16 cellular contexts compared by ENCODE assay signal in the genomic region with DNA sequence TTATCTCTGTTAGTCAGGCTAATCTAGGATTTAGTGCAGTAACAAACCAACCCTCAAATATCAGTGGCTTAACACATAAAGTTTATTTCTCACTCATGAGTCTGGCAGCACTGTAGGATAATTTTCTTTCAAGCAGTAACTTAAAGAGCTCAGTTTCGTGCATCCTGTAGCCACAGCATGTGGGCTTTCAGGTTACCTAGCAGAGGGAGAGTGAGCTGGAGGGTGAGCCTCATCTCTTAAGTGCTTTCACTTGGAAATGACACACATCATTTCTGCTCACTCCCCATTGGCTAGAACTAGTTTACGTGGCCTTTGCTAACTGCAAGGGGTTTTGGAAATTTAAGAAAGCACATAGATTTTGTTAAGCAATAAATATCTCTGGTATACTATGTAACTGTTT.
DNase-seq lines count a peak whose midpoint lies in the region; ATAC-seq, FAIRE-seq and TF ChIP-seq lines count a peak whose summit lies in the region.
"Had no signal": no experiment of that assay in that cellular context is flagged by ENCODE, and none has a peak within 500 bp of the region (broad histone marks: within the 10 kb centered on the region; RNA-seq: fewer than 3 reads in every experiment).

No MANE protein-coding gene starts in this region.

- H2AFZ ChIP-seq in IMR-90 (replicated peaks; ENCODE audit: low read length, poor library complexity) (no peak overlapping the region), H1 (ENCODE audit: low read length) (0 out of 2 replicates have a peak overlapping the region, but pooled peaks have one; percentile 22)

- H2AK9ac ChIP-seq in IMR-90 (replicated peaks; ENCODE audit: low read depth, low read length, poor library complexity): no peak overlapping the region

- H4K8ac ChIP-seq in IMR-90 (ENCODE audit: low read depth in 2 of 2, low read length in 2 of 2): no peak overlapping the region
- H4K8ac ChIP-seq in H1 (ENCODE audit: extremely low read depth, insufficient read depth, low read length): no peak overlapping the region
- no peak overlapping the region for H4K8ac ChIP-seq in mesendoderm (ENCODE audit: low read depth, low read length)

- H3K4me2 ChIP-seq in IMR-90 (ENCODE audit: low read depth, low read length) (no peak overlapping the region), H1 (ENCODE audit: insufficient read depth in 1 of 2, low read depth in 2 of 2, low read length in 2 of 2) (no peak overlapping the region), mesendoderm (ENCODE audit: low read length) (no peak overlapping the region)

- H2BK5ac ChIP-seq in IMR-90 (ENCODE audit: low read depth, low read length, poor library complexity, severe bottlenecking) (no peak overlapping the region), H1 (ENCODE audit: low read depth, low read length) (no peak overlapping the region), mesendoderm (ENCODE audit: low read length) (no peak overlapping the region)

- H4K91ac ChIP-seq in IMR-90 (ENCODE audit: insufficient read depth, low read depth, low read length): no peak overlapping the region
- H4K91ac ChIP-seq in H1 (replicated peaks; ENCODE audit: insufficient read length, low read length): no peak overlapping the region

- FAIRE-seq in H1 (lab: Jason Lieb, UNC): no peak
- FAIRE-seq: A204.1, GM19239, HepG2, HTR-8/SVneo had no signal

- no peak for DNase-seq in IMR-90
- no peak for DNase-seq in H1 (ENCODE audit: low read depth in 1 of 2, low spot score in 2 of 2)
- DNase-seq in mesendoderm: peak; percentile 45
- no peak for DNase-seq in thoracic aorta (ENCODE audit: low spot score)
- no peak for DNase-seq in activated effector memory CD4-positive, alpha-beta T cell treated with Interleukin-2 at 50 U/mL for 16 hours
- DNase-seq in activated gamma-delta T cell (lab: John Stamatoyannopoulos, UW): no peak
- DNase-seq: C1 segment of cervical spinal cord; Calu3; CD4-positive, alpha-beta T cell; DMS 273 treated with DMSO at 0.1 percent for 48 hours; H7 had no signal

- dilution Hi-C loops in IMR-90 (cut with HindIII; ENCODE audit: low sequenced_read_pairs, unreplicated experiment): no loop called here

- H2BK12ac ChIP-seq in H1 (ENCODE audit: low read depth, low read length): no peak overlapping the region

- no peak overlapping the region for H4K5ac ChIP-seq in IMR-90 (ENCODE audit: low read depth, low read length)
- H4K5ac ChIP-seq in H1 (ENCODE audit: insufficient read length, low read depth, low read length): no peak overlapping the region
- H4K5ac ChIP-seq in mesendoderm (ENCODE audit: low read length): no peak overlapping the region

- H3K36me3 ChIP-seq in IMR-90 (ENCODE audit: control insufficient read depth, insufficient read depth, low read length): no peaks in the 10 kb centered on the region
- H3K36me3 ChIP-seq in H1 (ENCODE audit: control insufficient read depth in 2 of 4, insufficient read depth in 4 of 4, low read length in 3 of 4): no peaks in the 10 kb centered on the region
- H3K36me3 ChIP-seq in mesendoderm (ENCODE audit: control insufficient read depth, insufficient read depth, low read length): no peaks in the 10 kb centered on the region
- H3K36me3 ChIP-seq in thoracic aorta: no peaks in the 10 kb centered on the region

- TF ChIP-seq POLR2A in IMR-90 (IDR thresholded peaks at IDR 0.05; ENCODE audit: low read depth, low read length) (no peak), H1 (IDR thresholded peaks at IDR 0.05; ENCODE audit: control extremely low read depth in 1 of 2, low read depth in 2 of 2, low read length in 2 of 2) (no peak)

- H2AK5ac ChIP-seq in IMR-90 (ENCODE audit: low read depth, low read length): peak overlapping the region; percentile 30; the same call in 1 of the 2 replicates
- no peak overlapping the region for H2AK5ac ChIP-seq in H1 (ENCODE audit: low read depth, low read length)
- no peak overlapping the region for H2AK5ac ChIP-seq in mesendoderm (ENCODE audit: low read length)

- TF ChIP-seq CTCF in IMR-90 (conservative IDR thresholded peaks at IDR 0.05; ENCODE audit: low read depth, low read length) (no peak), H1 (IDR thresholded peaks at IDR 0.05; ENCODE audit: control extremely low read depth in 1 of 3, insufficient read depth in 1 of 3, low read depth in 1 of 3, low read length in 3 of 3) (no peak), thoracic aorta (IDR thresholded peaks at IDR 0.05) (no peak)

- intact Hi-C loops in IMR-90 (cut with micrococcal nuclease): loop anchor here (5.0 kb wide), 2 partner anchors 98 to 387 kb away; a partner anchor contains a TSS

- H3K18ac ChIP-seq in IMR-90 (ENCODE audit: low read depth, low read length): no peak overlapping the region; the same call in 1 of the 2 replicates
- no peak overlapping the region for H3K18ac ChIP-seq in H1 (ENCODE audit: extremely low read depth, low read length)
- H3K18ac ChIP-seq in mesendoderm (ENCODE audit: low read length): no peak overlapping the region

- CTCF ChIA-PET in IMR-90 (lab: Yijun Ruan, JAX): interaction anchor here (0.5 kb wide), 1 partner anchor 36 kb away, joined by 3 read pairs; no protein-coding TSS in a partner anchor
- CTCF ChIA-PET in H1 (lab: Charles Lee; ENCODE audit: partially characterized antibody): interaction anchor here (1.6 kb wide), 1 partner anchor 125 kb away, joined by 7 read pairs; no protein-coding TSS in a partner anchor

- H2BK20ac ChIP-seq in IMR-90 (ENCODE audit: low read depth, low read length) (peak overlapping the region; percentile 34; the same call in 1 of the 2 replicates), H1 (ENCODE audit: low read length) (no peak overlapping the region)

- in situ Hi-C loops in IMR-90 (cut with MboI; ENCODE audit: low sequenced_read_pairs): loop anchor here (10.0 kb wide), 1 partner anchor 389 kb away; no protein-coding TSS in a partner anchor

- no peak overlapping the region for H3K4me3 ChIP-seq in IMR-90 (ENCODE audit: insufficient read depth, low read depth, low read length)
- no peak overlapping the region for H3K4me3 ChIP-seq in H1 (ENCODE audit: extremely low read depth in 1 of 4, insufficient read depth in 2 of 4, low read depth in 3 of 4, low read length in 4 of 4)
- H3K4me3 ChIP-seq in mesendoderm (ENCODE audit: low read length): no peak overlapping the region
- no peak overlapping the region for H3K4me3 ChIP-seq in thoracic aorta

- no peak overlapping the region for H3K9ac ChIP-seq in IMR-90 (ENCODE audit: low read depth, low read length)
- H3K9ac ChIP-seq in H1 (replicated peaks in 1 of 4; ENCODE audit: extremely low read depth in 1 of 4, low read depth in 3 of 4, low read length in 3 of 4): no peak overlapping the region
- no peak overlapping the region for H3K9ac ChIP-seq in mesendoderm (ENCODE audit: low read length)

- TF ChIP-seq EP300 in H1 (IDR thresholded peaks at IDR 0.05; ENCODE audit: borderline replicate concordance in 1 of 2, low read depth in 2 of 2, low read length in 2 of 2): no peak

- H3K23me2 ChIP-seq in H1 (ENCODE audit: low read depth, low read length): no peaks in the 10 kb centered on the region; the same call in 1 of the 2 replicates

- H3K4ac ChIP-seq in IMR-90 (ENCODE audit: low read depth, low read length) (no peak overlapping the region; the same call in 1 of the 2 replicates), H1 (replicated peaks; ENCODE audit: insufficient read length, low read depth, low read length) (no peak overlapping the region), mesendoderm (ENCODE audit: low read depth, low read length) (no peak overlapping the region)

- no TSS peak for BruUV-seq in IMR-90 (replicated peaks; lab: Mats Ljungman, UMichigan)

- H3K27me3 ChIP-seq in IMR-90 (ENCODE audit: control insufficient read depth, insufficient read depth, low read length): no peaks in the 10 kb centered on the region
- no peaks in the 10 kb centered on the region for H3K27me3 ChIP-seq in H1 (replicated peaks in 1 of 4; ENCODE audit: control insufficient read depth in 3 of 4, extremely low read depth in 1 of 4, insufficient read depth in 3 of 4, low read length in 3 of 4)
- no peaks in the 10 kb centered on the region for H3K27me3 ChIP-seq in mesendoderm (ENCODE audit: insufficient read depth, low read length, poor library complexity)
- no peaks in the 10 kb centered on the region for H3K27me3 ChIP-seq in thoracic aorta (replicated peaks; ENCODE audit: insufficient read depth)

- no peak overlapping the region for H3K56ac ChIP-seq in IMR-90 (ENCODE audit: extremely low read depth, insufficient read depth, low read length)
- no peak overlapping the region for H3K56ac ChIP-seq in H1 (replicated peaks; ENCODE audit: insufficient read length, low read depth, low read length)
- no peak overlapping the region for H3K56ac ChIP-seq in mesendoderm (ENCODE audit: low read length)

- no peak overlapping the region for H3K27ac ChIP-seq in IMR-90 (ENCODE audit: insufficient read depth, low read length)
- H3K27ac ChIP-seq in H1 (ENCODE audit: low read depth, low read length): no peak overlapping the region
- no peak overlapping the region for H3K27ac ChIP-seq in mesendoderm (ENCODE audit: low read depth, low read length)
- peak overlapping the region; percentile 72 to 87 for H3K27ac ChIP-seq in thoracic aorta

- peak overlapping the region; percentile 43 for H2BK120ac ChIP-seq in IMR-90 (ENCODE audit: low read depth, low read length)
- no peak overlapping the region for H2BK120ac ChIP-seq in H1 (replicated peaks; ENCODE audit: low read depth, low read length)
- no peak overlapping the region for H2BK120ac ChIP-seq in mesendoderm (ENCODE audit: low read depth, low read length)

- no peaks in the 10 kb centered on the region for H3K79me2 ChIP-seq in H1 (ENCODE audit: control insufficient read depth in 1 of 2, insufficient read depth in 2 of 2, low read length in 2 of 2)
- H3K79me2 ChIP-seq in mesendoderm (ENCODE audit: control insufficient read depth, insufficient read depth, low read length): no peaks in the 10 kb centered on the region

- H3K9me3 ChIP-seq in IMR-90 (ENCODE audit: control insufficient read depth, insufficient read depth, low read length): no peaks in the 10 kb centered on the region
- no peaks in the 10 kb centered on the region for H3K9me3 ChIP-seq in H1 (ENCODE audit: insufficient read depth in 2 of 2, low read depth in 1 of 2, low read length in 1 of 2)
- H3K9me3 ChIP-seq in thoracic aorta: no peaks in the 10 kb centered on the region

- H4K20me1 ChIP-seq in IMR-90 (ENCODE audit: insufficient read depth, low read length): no peaks in the 10 kb centered on the region
- H4K20me1 ChIP-seq in H1 (replicated peaks in 1 of 2; ENCODE audit: control insufficient read depth in 1 of 2, insufficient read depth in 2 of 2, low read length in 2 of 2): no peaks in the 10 kb centered on the region

- peak overlapping the region; percentile 94; the same call in 1 of the 3 replicates for H2BK15ac ChIP-seq in IMR-90 (ENCODE audit: low read depth, low read length)
- no peak overlapping the region for H2BK15ac ChIP-seq in H1 (ENCODE audit: low read length)
- no peak overlapping the region for H2BK15ac ChIP-seq in mesendoderm (replicated peaks; ENCODE audit: low read depth)

- peaks cover 25% of the 10 kb centered on the region for H3K4me1 ChIP-seq in IMR-90 (ENCODE audit: control insufficient read depth, insufficient read depth, low read length)
- H3K4me1 ChIP-seq in H1 (replicated peaks in 1 of 4; ENCODE audit: control insufficient read depth in 3 of 4, insufficient read depth in 4 of 4, low read length in 3 of 4): no peaks in the 10 kb centered on the region
- H3K4me1 ChIP-seq in mesendoderm (ENCODE audit: control insufficient read depth, low read depth, low read length): no peaks in the 10 kb centered on the region
- peaks cover 12 to 29% of the 10 kb centered on the region in 2 donors for H3K4me1 ChIP-seq in thoracic aorta (ENCODE audit: control insufficient read depth in 1 of 2, low read depth in 2 of 2)

- no peaks in the 10 kb centered on the region; a peak in 1 of 4 replicates for H3K79me1 ChIP-seq in IMR-90 (ENCODE audit: low read depth in 1 of 2, low read length in 2 of 2)
- H3K79me1 ChIP-seq in H1 (ENCODE audit: low read depth, low read length): no peaks in the 10 kb centered on the region
- no peaks in the 10 kb centered on the region for H3K79me1 ChIP-seq in mesendoderm (ENCODE audit: low read length)

- H3K14ac ChIP-seq in IMR-90 (replicated peaks; ENCODE audit: low read depth, low read length) (no peak overlapping the region), H1 (ENCODE audit: insufficient read length) (no peak overlapping the region)

- no CpG with 5 or more reads among the region's 2 CpGs for WGBS in IMR-90 (ENCODE audit: extremely low coverage in 2 of 2, insufficient read length in 1 of 2), 2 experiments
- WGBS in H1 (ENCODE audit: extremely low coverage in 1 of 2, insufficient coverage in 1 of 2, insufficient read length in 1 of 2, insufficient replicate concordance in 2 of 2, low coverage in 1 of 2, low lambda C conversion rate in 2 of 2, missing lambda C conversion rate in 1 of 2), 2 experiments: 88% methylated on average over 2 of the region's 2 CpGs; no CpG with 5 or more reads in 1 of the 2 experiments
- no CpG with 5 or more reads among the region's 2 CpGs for WGBS in mesendoderm (ENCODE audit: extremely low coverage, insufficient coverage, low lambda C conversion rate)

- ATAC-seq in IMR-90 (ENCODE audit: low read depth) (no peak), thoracic aorta (ENCODE audit: insufficient number of reproducible peaks, low FRiP score, low read depth) (no peak), HG03439 (IDR thresholded peaks at IDR 0.05; ENCODE audit: unreplicated experiment) (no peak)
- ATAC-seq: HepG2 had no signal

- POLR2A ChIA-PET in IMR-90 (lab: Charles Lee; ENCODE audit: unreplicated experiment): no interaction called here
- POLR2A ChIA-PET in H1 (lab: Charles Lee; ENCODE audit: partially characterized antibody): no interaction called here

- peaks cover 21% of the 10 kb centered on the region for H3K9me1 ChIP-seq in IMR-90 (ENCODE audit: insufficient read depth, low read length)

- TF ChIP-seq RAD21 in IMR-90 (IDR thresholded peaks at IDR 0.05; ENCODE audit: low read length): no peak
- no peak for TF ChIP-seq RAD21 in H1 (IDR thresholded peaks at IDR 0.05 in 1 of 2, conservative IDR thresholded peaks at IDR 0.05 in 1 of 2; ENCODE audit: low read depth in 2 of 2, low read length in 2 of 2)

- H3K23ac ChIP-seq in IMR-90 (ENCODE audit: low read depth, low read length) (no peak overlapping the region), H1 (ENCODE audit: insufficient read length) (no peak overlapping the region), mesendoderm (ENCODE audit: low read length) (no peak overlapping the region)

Comparison
In these comparisons a context has a peak if more than half of its experiments do, and no peak if none do; other contexts are left out.
1. H3K27ac ChIP-seq: peak in thoracic aorta (2 of 2); none in IMR-90 (single experiment), H1 (single experiment) and mesendoderm (single experiment).